Comparison of ENCODE assay signal across 9 cellular contexts in the genomic region with DNA sequence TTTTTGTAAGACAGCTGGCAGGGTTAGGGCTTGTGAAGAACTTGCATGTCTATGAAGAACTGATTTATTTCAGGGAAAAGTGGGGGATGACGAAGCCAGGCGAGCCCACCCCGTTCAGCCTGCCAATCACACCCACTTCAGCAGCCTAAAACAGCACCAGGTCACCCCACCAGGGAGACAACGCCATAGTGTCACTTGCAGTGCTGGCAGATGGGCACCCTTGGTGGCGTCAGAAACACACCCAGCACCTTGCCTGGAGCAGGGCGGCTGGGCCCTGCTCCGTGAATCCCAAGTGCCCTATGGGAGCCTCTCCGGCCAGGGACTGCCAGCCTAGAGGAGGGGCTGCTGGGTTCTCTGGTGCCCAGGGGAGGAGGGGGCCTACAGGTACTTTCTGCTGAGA. TPM values are rescaled to one million over a fixed set of nuclear protein-coding genes. Genes with fewer than 3 reads are reported as not detected.
DNase-seq lines count a peak whose midpoint lies in the region; ATAC-seq, FAIRE-seq and TF ChIP-seq lines count a peak whose summit lies in the region.
"Had no signal": no experiment of that assay in that cellular context is flagged by ENCODE, and none has a peak within 500 bp of the region (broad histone marks: within the 10 kb centered on the region; RNA-seq: fewer than 3 reads in every experiment).

No MANE protein-coding gene starts in this region.

- H3K27me3 ChIP-seq in keratinocyte (ENCODE audit: control insufficient read depth, extremely low read depth, insufficient read depth, low read length): no peaks in the 10 kb centered on the region
- H3K27me3 ChIP-seq in stomach smooth muscle (ENCODE audit: control insufficient read depth in 1 of 2, insufficient read depth in 2 of 2, low read length in 2 of 2): no peaks in the 10 kb centered on the region

- dilution Hi-C loops in keratinocyte (cut with MboI; ENCODE audit: extremely low pct_ligation_motif_present, low sequenced_read_pairs): no loop called here

- H3K9ac ChIP-seq in keratinocyte (ENCODE audit: control insufficient read depth, extremely low read depth, insufficient read depth, low read length) (peak overlapping the region; percentile 3), stomach smooth muscle (ENCODE audit: low read length in 2 of 2) (no peak overlapping the region)

- intact Hi-C loops in activated CD4-positive, alpha-beta T cell treated with anti-CD3 and anti-CD28 coated beads for 36 hours (cut with DNase I, micrococcal nuclease): loop anchor here in 1 of 2 experiments (5.0 kb wide), 2 partner anchors 39 to 124 kb away; no protein-coding TSS in a partner anchor

- no peak for TF ChIP-seq CTCF in keratinocyte (optimal IDR thresholded peaks at IDR 0.05 in 1 of 3, IDR thresholded peaks at IDR 0.05 in 1 of 3, conservative IDR thresholded peaks at IDR 0.05 in 1 of 3; ENCODE audit: extremely low read depth in 1 of 3, insufficient read depth in 2 of 3, low read length in 3 of 3)

- no peaks in the 10 kb centered on the region for H3K9me3 Mint-ChIP-seq in activated CD4-positive, alpha-beta T cell treated with anti-CD3 and anti-CD28 coated beads for 36 hours (ENCODE audit: low read depth)
- no peaks in the 10 kb centered on the region for H3K9me3 Mint-ChIP-seq in activated CD4-positive, alpha-beta memory T cell treated with anti-CD3 and anti-CD28 coated beads, Interleukin-2, amount 10 ng/mL, durations not matched to agents 7 days and 5 days

- peaks cover 38% of the 10 kb centered on the region for H3K4me1 ChIP-seq in keratinocyte (ENCODE audit: control insufficient read depth, extremely low read depth, insufficient read depth, low read length)
- H3K4me1 ChIP-seq in stomach smooth muscle (ENCODE audit: control insufficient read depth, insufficient read depth, low read length): peaks cover 30% of the 10 kb centered on the region

- DNase-seq in activated CD4-positive, alpha-beta T cell treated with anti-CD3 and anti-CD28 coated beads for 36 hours: no peak
- no peak for DNase-seq in activated CD4-positive, alpha-beta T cell treated with anti-CD3 and anti-CD28 coated beads for 1 hour
- DNase-seq in activated CD4-positive, alpha-beta memory T cell treated with anti-CD3 and anti-CD28 coated beads, Interleukin-2, amount 10 ng/mL, durations not matched to agents 7 days and 5 days: no peak
- no peak for DNase-seq in keratinocyte (ENCODE audit: low read depth, low spot score)
- no peak for DNase-seq in NCI-H2171 treated with DMSO at 0.1 percent for 48 hours (lab: John Stamatoyannopoulos, UW)
- DNase-seq in KG1 (lab: John Stamatoyannopoulos, UW): no peak
- DNase-seq in medulla oblongata (ENCODE audit: extremely low spot score): no peak
- DNase-seq: NCI-H1436 treated with DMSO at 0.1 percent for 48 hours had no signal

- H3K4me3 ChIP-seq in keratinocyte (ENCODE audit: control insufficient read depth in 2 of 3, extremely low read depth in 1 of 3, insufficient read depth in 2 of 3, low read depth in 1 of 3, low read length in 3 of 3): no peak overlapping the region
- no peak overlapping the region for H3K4me3 ChIP-seq in stomach smooth muscle (ENCODE audit: low read length in 2 of 2)

- H3K27ac Mint-ChIP-seq in activated CD4-positive, alpha-beta T cell treated with anti-CD3 and anti-CD28 coated beads for 36 hours: peak overlapping the region; percentile 76
- peak overlapping the region; percentile 79 for H3K27ac Mint-ChIP-seq in activated CD4-positive, alpha-beta memory T cell treated with anti-CD3 and anti-CD28 coated beads, Interleukin-2, amount 10 ng/mL, durations not matched to agents 7 days and 5 days

- H3K27ac ChIP-seq in keratinocyte (ENCODE audit: control insufficient read depth, insufficient read depth, low read length) (no peak overlapping the region), stomach smooth muscle (ENCODE audit: low read length) (peak overlapping the region; percentile 31)

- peaks cover 39% of the 10 kb centered on the region for H3K4me1 Mint-ChIP-seq in activated CD4-positive, alpha-beta T cell treated with anti-CD3 and anti-CD28 coated beads for 36 hours
- H3K4me1 Mint-ChIP-seq in activated CD4-positive, alpha-beta memory T cell treated with anti-CD3 and anti-CD28 coated beads, Interleukin-2, amount 10 ng/mL, durations not matched to agents 7 days and 5 days: peaks cover 47% of the 10 kb centered on the region

- H3K27me3 Mint-ChIP-seq in activated CD4-positive, alpha-beta T cell treated with anti-CD3 and anti-CD28 coated beads for 36 hours: no peaks in the 10 kb centered on the region
- no peaks in the 10 kb centered on the region for H3K27me3 Mint-ChIP-seq in activated CD4-positive, alpha-beta memory T cell treated with anti-CD3 and anti-CD28 coated beads, Interleukin-2, amount 10 ng/mL, durations not matched to agents 7 days and 5 days

- H3K9me3 ChIP-seq in keratinocyte (ENCODE audit: control insufficient read depth, low read depth, low read length): no peaks in the 10 kb centered on the region
- H3K9me3 ChIP-seq in stomach smooth muscle (ENCODE audit: control insufficient read depth in 2 of 2, low read length in 2 of 2): no peaks in the 10 kb centered on the region

- no peaks in the 10 kb centered on the region for H3K79me2 ChIP-seq in keratinocyte (ENCODE audit: control insufficient read depth, insufficient read depth, low read length)

- peaks cover 24% of the 10 kb centered on the region for H3K36me3 Mint-ChIP-seq in activated CD4-positive, alpha-beta T cell treated with anti-CD3 and anti-CD28 coated beads for 36 hours (ENCODE audit: low read depth)
- H3K36me3 Mint-ChIP-seq in activated CD4-positive, alpha-beta memory T cell treated with anti-CD3 and anti-CD28 coated beads, Interleukin-2, amount 10 ng/mL, durations not matched to agents 7 days and 5 days (ENCODE audit: low read depth): peaks cover 31% of the 10 kb centered on the region

- no peaks in the 10 kb centered on the region for H3K9me1 ChIP-seq in keratinocyte (ENCODE audit: control insufficient read depth, extremely low read depth, insufficient read depth, low read length)

- CTCF ChIA-PET in activated CD4-positive, alpha-beta T cell treated with anti-CD3 and anti-CD28 coated beads for 36 hours (lab: Charles Lee): no interaction called here
- CTCF ChIA-PET in activated CD4-positive, alpha-beta memory T cell treated with anti-CD3 and anti-CD28 coated beads, Interleukin-2, amount 10 ng/mL, durations not matched to agents 7 days and 5 days (lab: Charles Lee): no interaction called here

- no peak for ATAC-seq in activated CD4-positive, alpha-beta T cell treated with anti-CD3 and anti-CD28 coated beads for 36 hours

- H2AFZ ChIP-seq in keratinocyte (ENCODE audit: control insufficient read depth, low read length): no peak overlapping the region

- no peak overlapping the region for H3K4me3 Mint-ChIP-seq in activated CD4-positive, alpha-beta T cell treated with anti-CD3 and anti-CD28 coated beads for 36 hours
- peak overlapping the region; percentile 1 for H3K4me3 Mint-ChIP-seq in activated CD4-positive, alpha-beta memory T cell treated with anti-CD3 and anti-CD28 coated beads, Interleukin-2, amount 10 ng/mL, durations not matched to agents 7 days and 5 days

- peak overlapping the region; percentile 50 for H3K4me2 ChIP-seq in keratinocyte (ENCODE audit: control insufficient read depth, extremely low read depth, insufficient read depth, low read depth, low read length)

- H3K36me3 ChIP-seq in keratinocyte (ENCODE audit: control insufficient read depth in 2 of 2, extremely low read depth in 1 of 2, insufficient read depth in 2 of 2, low read length in 2 of 2) (peaks cover 19 to 20% of the 10 kb centered on the region in 2 experiments), stomach smooth muscle (ENCODE audit: control insufficient read depth in 2 of 2, insufficient read depth in 2 of 2, low read length in 2 of 2) (peaks cover 29 to 32% of the 10 kb centered on the region in 2 donors)

- no peak for FAIRE-seq in keratinocyte (lab: Jason Lieb, UNC)

- no peaks in the 10 kb centered on the region for H4K20me1 ChIP-seq in keratinocyte (ENCODE audit: control insufficient read depth, extremely low read depth, insufficient read depth, low read length)

- POLR2A ChIA-PET in activated CD4-positive, alpha-beta T cell treated with anti-CD3 and anti-CD28 coated beads for 36 hours (lab: Charles Lee): no interaction called here
- POLR2A ChIA-PET in activated CD4-positive, alpha-beta memory T cell treated with anti-CD3 and anti-CD28 coated beads, Interleukin-2, amount 10 ng/mL, durations not matched to agents 7 days and 5 days (lab: Charles Lee): interaction anchor here (0.7 to 0.9 kb wide), 2 partner anchors 12 to 25 kb away, joined by 3 read pairs; no protein-coding TSS in a partner anchor

RNA-seq across cellular contexts. Expression of gene NADK, which starts 5.0 kb away (rescaled TPM):
- total RNA-seq in activated CD4-positive, alpha-beta T cell treated with anti-CD3 and anti-CD28 coated beads for 36 hours: 10 to 100 TPM; 53.1 to 56.2 TPM
- 10 to 100 TPM; 78.0 to 81.5 TPM for total RNA-seq in activated CD4-positive, alpha-beta memory T cell treated with anti-CD3 and anti-CD28 coated beads, Interleukin-2, amount 10 ng/mL, durations not matched to agents 7 days and 5 days
- 54.0 to 59.9 TPM (median 54.8 TPM) in 3 replicates for polyA plus RNA-seq in keratinocyte
- 21.4 TPM for polyA plus RNA-seq in keratinocyte (2011; ENCODE audit: low read depth)
- polyA plus RNA-seq in keratinocyte (2011; cell fraction: cytosol; rRNA removed): 38.1 and 58.8 TPM in 2 replicates
- polyA plus RNA-seq in keratinocyte (2011; cell fraction: nucleus; rRNA removed): 133 TPM in 2 replicates
- 39.1 and 47.9 TPM in 2 replicates for polyA plus RNA-seq in keratinocyte (2012; ENCODE audit: low replicate concordance)
- 32.0 to 38.3 TPM (median 37.9 TPM) in 3 replicates for polyA minus RNA-seq in keratinocyte
- polyA minus RNA-seq in keratinocyte (2011; cell fraction: cytosol; rRNA and poly(A)+ RNA removed): 58.7 TPM
- 53.4 and 55.8 TPM in 2 replicates for polyA minus RNA-seq in keratinocyte (2011; cell fraction: nucleus; rRNA and poly(A)+ RNA removed)

RNA-seq across cellular contexts. Expression of gene CDK11A, which starts 59.2 kb away (rescaled TPM):
- total RNA-seq in activated CD4-positive, alpha-beta T cell treated with anti-CD3 and anti-CD28 coated beads for 36 hours: 10 to 100 TPM; 44.3 to 50.5 TPM
- total RNA-seq in activated CD4-positive, alpha-beta memory T cell treated with anti-CD3 and anti-CD28 coated beads, Interleukin-2, amount 10 ng/mL, durations not matched to agents 7 days and 5 days: 10 to 100 TPM; 67.2 to 68.1 TPM
- 3.5 to 5.3 TPM (median 3.9 TPM) in 3 replicates for polyA plus RNA-seq in keratinocyte
- polyA plus RNA-seq in keratinocyte (2011; ENCODE audit: low read depth): 56.8 TPM
- polyA plus RNA-seq in keratinocyte (2011; cell fraction: cytosol; rRNA removed): 2.1 and 5.2 TPM in 2 replicates
- 36.3 and 50.5 TPM in 2 replicates for polyA plus RNA-seq in keratinocyte (2011; cell fraction: nucleus; rRNA removed)
- polyA plus RNA-seq in keratinocyte (2012; ENCODE audit: low replicate concordance): 13.0 and 29.7 TPM in 2 replicates
- 4.1 to 12.6 TPM (median 4.7 TPM) in 3 replicates for polyA minus RNA-seq in keratinocyte
- polyA minus RNA-seq in keratinocyte (2011; cell fraction: cytosol; rRNA and poly(A)+ RNA removed): 229 TPM
- 11.9 and 14.7 TPM in 2 replicates for polyA minus RNA-seq in keratinocyte (2011; cell fraction: nucleus; rRNA and poly(A)+ RNA removed)
